ENCODE assay signal across 1 cellular context in genomic region chr6:25278914-25279747, GRCh38.
TF ChIP-seq lines count a peak whose summit lies in the region.

Gene CARMIL1 (plus strand): TSS chr6:25279374. CDS start chr6:25279796, 422 bp downstream.

TF ChIP-seq in HepG2, 621 proteins besides CTCF, POLR2A, EP300 and RAD21 (continued from another document):
- TF ChIP-seq PRDM10 (CRISPR knock-in tag; IDR thresholded peaks at IDR 0.05; ENCODE audit: low read depth): no peak
- TF ChIP-seq RBM22 (optimal IDR thresholded peaks at IDR 0.05; ENCODE audit: low read length): no peak
- TF ChIP-seq ZNF136 (CRISPR knock-in tag; IDR thresholded peaks at IDR 0.05; ENCODE audit: low read depth): no peak; the same call in 1 of the 2 replicates
- TF ChIP-seq LBX2 (CRISPR knock-in tag; IDR thresholded peaks at IDR 0.05; ENCODE audit: borderline replicate concordance): no peak
- TF ChIP-seq NCOA5 (CRISPR knock-in tag; IDR thresholded peaks at IDR 0.05): no peak
- no peak for TF ChIP-seq ZNF225 (CRISPR knock-in tag; IDR thresholded peaks at IDR 0.05)
- TF ChIP-seq ZNF816 (CRISPR knock-in tag; IDR thresholded peaks at IDR 0.05; ENCODE audit: borderline replicate concordance): no peak
- TF ChIP-seq HNRNPK (IDR thresholded peaks at IDR 0.05; ENCODE audit: low read depth, low read length, poor library complexity, severe bottlenecking): no peak
- TF ChIP-seq ZBTB14 (CRISPR knock-in tag; IDR thresholded peaks at IDR 0.05): 0 out of 2 replicates have a peak, but pooled peaks have one; percentile 47
- TF ChIP-seq NFE2L1 (CRISPR knock-in tag; IDR thresholded peaks at IDR 0.05; ENCODE audit: borderline replicate concordance): no peak
- peak; percentile 80; the same call in 1 of the 2 replicates for TF ChIP-seq ZNF256 (CRISPR knock-in tag; conservative IDR thresholded peaks at IDR 0.05)
- no peak for TF ChIP-seq FIP1L1 (IDR thresholded peaks at IDR 0.05; ENCODE audit: borderline replicate concordance, insufficient read depth, low read depth, low read length)
- TF ChIP-seq ZNF563 (CRISPR knock-in tag; IDR thresholded peaks at IDR 0.05): no peak
- TF ChIP-seq ZFX (CRISPR knock-in tag; IDR thresholded peaks at IDR 0.05; ENCODE audit: low read depth): peak; percentile 33; the same call in 1 of the 2 replicates
- no peak; the same call in 1 of the 2 replicates for TF ChIP-seq ZNF546 (CRISPR knock-in tag; conservative IDR thresholded peaks at IDR 0.05)
- TF ChIP-seq ZIK1 (CRISPR knock-in tag; IDR thresholded peaks at IDR 0.05; ENCODE audit: borderline replicate concordance, low read depth): no peak
- TF ChIP-seq ZNF142 (CRISPR knock-in tag; IDR thresholded peaks at IDR 0.05): peak; percentile 64; the same call in 1 of the 2 replicates
- TF ChIP-seq ZHX2 (IDR thresholded peaks at IDR 0.05; ENCODE audit: low read depth): no peak
- 0 out of 2 replicates have a peak, but pooled peaks have one; percentile 63 for TF ChIP-seq ZHX2 (CRISPR knock-in tag; IDR thresholded peaks at IDR 0.05; ENCODE audit: borderline replicate concordance)
- TF ChIP-seq IKZF4 (CRISPR knock-in tag; IDR thresholded peaks at IDR 0.05; ENCODE audit: borderline replicate concordance, low read depth, not compliant biosample characterization): no peak
- peak; percentile 74; the same call in 1 of the 2 replicates for TF ChIP-seq NFKB2 (CRISPR knock-in tag; IDR thresholded peaks at IDR 0.05; ENCODE audit: borderline replicate concordance)
- 0 out of 2 replicates have a peak, but pooled peaks have one; percentile 11 for TF ChIP-seq MIER2 (CRISPR knock-in tag; IDR thresholded peaks at IDR 0.05)
- TF ChIP-seq ZNF878 (CRISPR knock-in tag; IDR thresholded peaks at IDR 0.05): no peak
- peak; percentile 83; the same call in 1 of the 2 replicates for TF ChIP-seq MED13 (CRISPR knock-in tag; IDR thresholded peaks at IDR 0.05)
- TF ChIP-seq RNF2 (conservative IDR thresholded peaks at IDR 0.05; ENCODE audit: low read depth): no peak
- TF ChIP-seq WIZ (CRISPR knock-in tag; IDR thresholded peaks at IDR 0.05): no peak
- no peak for TF ChIP-seq CCDC6 (CRISPR knock-in tag; IDR thresholded peaks at IDR 0.05)
- TF ChIP-seq ZNF839 (CRISPR knock-in tag; IDR thresholded peaks at IDR 0.05; ENCODE audit: borderline replicate concordance): no peak
- peak; percentile 76 for TF ChIP-seq ISL2 (CRISPR knock-in tag; IDR thresholded peaks at IDR 0.05)
- no peak for TF ChIP-seq CBX2 (IDR thresholded peaks at IDR 0.05; ENCODE audit: low read depth, low read length)
- TF ChIP-seq CBX2 (CRISPR knock-in tag; IDR thresholded peaks at IDR 0.05; ENCODE audit: low read depth): no peak
- TF ChIP-seq ZSCAN25 (CRISPR knock-in tag; IDR thresholded peaks at IDR 0.05): 0 out of 2 replicates have a peak, but pooled peaks have one; percentile 40
- no peak for TF ChIP-seq TERF1 (CRISPR knock-in tag; IDR thresholded peaks at IDR 0.05)
- no peak for TF ChIP-seq ZSCAN21 (CRISPR knock-in tag; IDR thresholded peaks at IDR 0.05; ENCODE audit: borderline replicate concordance)
- TF ChIP-seq ZNF737 (CRISPR knock-in tag; IDR thresholded peaks at IDR 0.05; ENCODE audit: borderline replicate concordance): no peak
- TF ChIP-seq HIVEP1 (CRISPR knock-in tag; IDR thresholded peaks at IDR 0.05): no peak
- TF ChIP-seq TFDP1 (CRISPR knock-in tag; IDR thresholded peaks at IDR 0.05; ENCODE audit: borderline replicate concordance): peak; percentile 16; the same call in 1 of the 2 replicates
- no peak for TF ChIP-seq ZNF879 (CRISPR knock-in tag; IDR thresholded peaks at IDR 0.05)
- peak; percentile 42; the same call in 1 of the 2 replicates for TF ChIP-seq ZBTB2 (CRISPR knock-in tag; IDR thresholded peaks at IDR 0.05; ENCODE audit: low read depth)
- no peak for TF ChIP-seq ZNF782 (CRISPR knock-in tag; IDR thresholded peaks at IDR 0.05; ENCODE audit: borderline replicate concordance)
- peak; percentile 36; the same call in 1 of the 2 replicates for TF ChIP-seq TARDBP (CRISPR knock-in tag; IDR thresholded peaks at IDR 0.05)
